10 cellular contexts compared by ENCODE assay signal in genomic region chr12:6573001-6573400, GRCh38.
"Had no signal": no experiment of that assay in that cellular context is flagged by ENCODE, and none has a peak within 500 bp of the region (broad histone marks: within the 10 kb centered on the region; RNA-seq: fewer than 3 reads in every experiment).

No MANE protein-coding gene starts in this region.

- H3K9me3 ChIP-seq: tibial artery, vagina had no signal

- H3K27ac ChIP-seq: tibial artery, vagina had no signal

- H3K9me3 Mint-ChIP-seq: activated B cell treated with CpG ODN at 0.5 μM for 24 hours; stimulated activated memory B cell treated with anti-CD40 and anti-IgM and Interleukin-4, amounts not matched to agents 10 μg/mL and 1 μg/mL and 100 μg/mL, for 72 hours had no signal

- DNase-seq: activated B cell treated with CpG ODN at 0.5 μM for 24 hours; activated CD4-positive, alpha-beta T cell treated with anti-CD3 and anti-CD28 coated beads, Interleukin-2, amount 50 U/mL, for 1 hour; activated CD8-positive, alpha-beta memory T cell treated with anti-CD3 and anti-CD28 coated beads, Interleukin-2, amount 10 ng/mL, durations not matched to agents 7 days and 5 days; activated gamma-delta T cell treated with Interleukin-2 at 50 U/mL for 16 hours; activated T-cell treated with anti-CD3 and anti-CD28 coated beads, Interleukin-2, amount 50 U/mL, for 1 hour; islet precursor cell; naive thymus-derived CD4-positive, alpha-beta T cell; tibial artery had no signal

- H3K4me1 ChIP-seq: vagina had no signal

- H3K27me3 Mint-ChIP-seq: activated B cell treated with CpG ODN at 0.5 μM for 24 hours; activated CD8-positive, alpha-beta memory T cell treated with anti-CD3 and anti-CD28 coated beads, Interleukin-2, amount 10 ng/mL, durations not matched to agents 7 days and 5 days; naive thymus-derived CD4-positive, alpha-beta T cell; stimulated activated memory B cell treated with anti-CD40 and anti-IgM and Interleukin-4, amounts not matched to agents 10 μg/mL and 1 μg/mL and 100 μg/mL, for 72 hours had no signal

- H3K4me3 ChIP-seq: tibial artery, vagina had no signal

- ATAC-seq: activated CD8-positive, alpha-beta memory T cell treated with anti-CD3 and anti-CD28 coated beads, Interleukin-2, amount 10 ng/mL, durations not matched to agents 7 days and 5 days; naive thymus-derived CD4-positive, alpha-beta T cell; stimulated activated memory B cell treated with anti-CD40 and anti-IgM and Interleukin-4, amounts not matched to agents 10 μg/mL and 1 μg/mL and 100 μg/mL, for 72 hours had no signal

- H3K27ac Mint-ChIP-seq: activated B cell treated with CpG ODN at 0.5 μM for 24 hours; activated CD8-positive, alpha-beta memory T cell treated with anti-CD3 and anti-CD28 coated beads, Interleukin-2, amount 10 ng/mL, durations not matched to agents 7 days and 5 days; stimulated activated memory B cell treated with anti-CD40 and anti-IgM and Interleukin-4, amounts not matched to agents 10 μg/mL and 1 μg/mL and 100 μg/mL, for 72 hours had no signal

- H3K27me3 ChIP-seq: tibial artery, vagina had no signal

- H3K4me3 Mint-ChIP-seq: activated B cell treated with CpG ODN at 0.5 μM for 24 hours; activated CD8-positive, alpha-beta memory T cell treated with anti-CD3 and anti-CD28 coated beads, Interleukin-2, amount 10 ng/mL, durations not matched to agents 7 days and 5 days; naive thymus-derived CD4-positive, alpha-beta T cell; stimulated activated memory B cell treated with anti-CD40 and anti-IgM and Interleukin-4, amounts not matched to agents 10 μg/mL and 1 μg/mL and 100 μg/mL, for 72 hours had no signal
